In genomic region chr15:95662638-95663037, GRCh38 we compare ENCODE assay signal across 29 cellular contexts.
"Had no signal": no experiment of that assay in that cellular context is flagged by ENCODE, and none has a peak within 500 bp of the region (broad histone marks: within the 10 kb centered on the region; RNA-seq: fewer than 3 reads in every experiment).

No MANE protein-coding gene starts in this region.

- H3K9me3 ChIP-seq: SJCRH30 had no signal

- H2AFZ ChIP-seq: PC-9 had no signal

- H3K36me3 ChIP-seq: SJCRH30 had no signal

- DNase-seq: Karpas-422, KG1, MM.1S, MV-4-11, NCI-H1092, NCI-H1105, NCI-H1417 treated with DMSO at 0.1 percent for 48 hours, NCI-H1436 treated with DMSO at 0.1 percent for 48 hours, NCI-H1694 treated with DMSO at 0.1 percent for 48 hours, NCI-H187 treated with DMSO at 0.1 percent for 48 hours, NCI-H2029, NCI-H2081, NCI-H2171, NCI-H446 treated with DMSO at 0.1 percent for 48 hours, NCI-H510A, NCI-H524, NCI-H526, NCI-H69, NCI-H748 treated with DMSO at 0.1 percent for 48 hours, NCI-H82, PC-9, SHP77, SIG-M5, SJCRH30 had no signal

- H3K4me1 ChIP-seq: SJCRH30 had no signal

- H3K27ac ChIP-seq: PC-9, RWPE1, SJCRH30, SK-N-MC had no signal

- H3K4me3 ChIP-seq: PC-9, SJCRH30, SK-N-MC had no signal

- ATAC-seq: Panc1, Right ventricle myocardium inferior, SK-N-SH treated with all-trans-retinoic acid at 6 μM for 48 hours had no signal

- H3K27me3 ChIP-seq: SJCRH30 had no signal

- H3K4me2 ChIP-seq: PC-9 had no signal
